ENCODE assay signal across 29 cellular contexts in the genomic region with DNA sequence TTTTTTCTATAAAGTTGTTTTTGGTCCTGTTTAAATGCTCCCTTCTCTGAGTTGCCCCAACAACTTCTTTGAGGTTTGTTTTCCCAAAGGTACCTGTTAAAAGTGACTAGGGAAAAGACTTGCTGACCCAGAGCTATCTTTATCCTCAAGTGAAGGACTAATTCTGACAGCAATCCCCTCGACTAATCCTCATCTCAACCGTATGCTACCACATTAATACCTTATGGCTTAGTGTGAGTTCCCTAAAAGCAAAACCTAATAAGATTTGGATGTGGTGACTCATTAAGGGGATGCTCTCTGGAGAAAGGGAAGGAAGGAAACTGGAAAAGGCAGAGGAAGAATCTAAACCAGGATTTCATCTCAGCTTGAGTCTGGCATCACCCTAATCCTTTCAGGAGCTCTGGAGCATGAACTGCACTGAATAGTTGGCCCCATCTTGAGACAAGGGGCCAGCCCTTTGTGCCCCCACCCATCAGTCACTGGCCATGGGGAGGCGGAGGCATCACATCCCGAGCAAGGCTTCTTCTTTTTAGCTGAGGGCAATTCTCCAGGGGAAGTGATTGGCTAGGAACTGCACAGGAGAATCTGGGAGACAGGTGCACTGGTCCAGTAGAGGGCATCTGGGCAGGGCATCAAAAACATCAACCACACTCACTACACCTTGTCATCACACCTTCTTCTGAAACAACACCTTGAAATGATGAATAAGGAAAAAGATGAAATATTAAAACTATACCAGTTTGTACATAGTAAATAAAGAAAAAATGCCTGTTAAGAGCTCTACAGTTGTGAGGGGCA.
DNase-seq lines count a peak whose midpoint lies in the region; ATAC-seq and TF ChIP-seq lines count a peak whose summit lies in the region.
"Had no signal": no experiment of that assay in that cellular context is flagged by ENCODE, and none has a peak within 500 bp of the region (broad histone marks: within the 10 kb centered on the region; RNA-seq: fewer than 3 reads in every experiment).

No MANE protein-coding gene starts in this region.

- no peak overlapping the region for H3K4me3 ChIP-seq in epithelial cell of esophagus (ENCODE audit: low read length)
- H3K4me3 ChIP-seq in retinal pigment epithelial cell (ENCODE audit: low read length): no peak overlapping the region
- H3K4me3 ChIP-seq: BLaER1, heart left ventricle, left ventricle myocardium inferior, testis had no signal

- ATAC-seq in SK-N-SH treated with all-trans-retinoic acid at 6 μM for 48 hours: no peak
- ATAC-seq: activated CD4-positive, alpha-beta T cell treated with anti-CD3 and anti-CD28 coated beads for 36 hours; activated CD8-positive, alpha-beta T cell treated with anti-CD3 and anti-CD28 coated beads for 36 hours; heart left ventricle; PC-3; right cardiac atrium; stimulated activated naive CD8-positive, alpha-beta T cell treated with anti-CD3 and anti-CD28 coated beads, Interleukin-15, Interleukin-2, amounts not matched to agents 100 U/mL and 50 U/mL, for 24 hours had no signal

- peak; percentile 12 for DNase-seq in EL
- peak; percentile 97 for DNase-seq in NCI-H82 (lab: John Stamatoyannopoulos, UW)
- DNase-seq in epithelial cell of esophagus (ENCODE audit: low read depth): peak; percentile 16
- DNase-seq in retinal pigment epithelial cell (ENCODE audit: low read depth): peak; percentile 69
- DNase-seq in activated naive CD4-positive, alpha-beta T cell treated with anti-CD3 and anti-CD28 coated beads, Interleukin-2, amount 10 ng/mL, durations not matched to agents 7 days and 5 days: no peak
- no peak for DNase-seq in NCI-H510A (lab: John Stamatoyannopoulos, UW)
- DNase-seq: activated CD4-positive, alpha-beta T cell treated with anti-CD3 and anti-CD28 coated beads for 36 hours; activated CD8-positive, alpha-beta T cell treated with anti-CD3 and anti-CD28 coated beads for 36 hours; activated naive CD4-positive, alpha-beta T cell treated with anti-CD3 and anti-CD28 coated beads, Interleukin-2, amount 50 U/mL, for 16 hours; amniotic stem cell; GF-D8; heart left ventricle; islet precursor cell; left ventricle myocardium inferior; mesendoderm; NCI-H1092; NCI-H187 treated with DMSO at 0.1 percent for 48 hours; NCI-H2171; NCI-H510A treated with DMSO at 0.1 percent for 48 hours; NK-92 treated with Interleukin-12 subunit alpha and Interleukin-12 subunit beta, amount 100 ng/mL, for 24 hours; PC-3; right cardiac atrium; SHP77; stimulated activated CD4-positive, alpha-beta T cell treated with anti-CD3 and anti-CD28 coated beads, Interleukin-2, amount 100 ng/mL, for 24 hours; stimulated activated naive CD8-positive, alpha-beta T cell treated with anti-CD3 and anti-CD28 coated beads, Interleukin-15, Interleukin-2, amounts not matched to agents 100 U/mL and 50 U/mL, for 24 hours; testis had no signal

- no peaks in the 10 kb centered on the region for H3K4me1 Mint-ChIP-seq in activated naive CD4-positive, alpha-beta T cell treated with anti-CD3 and anti-CD28 coated beads, Interleukin-2, amount 10 ng/mL, durations not matched to agents 7 days and 5 days

- H3K36me3 Mint-ChIP-seq in activated naive CD4-positive, alpha-beta T cell treated with anti-CD3 and anti-CD28 coated beads, Interleukin-2, amount 10 ng/mL, durations not matched to agents 7 days and 5 days: no peaks in the 10 kb centered on the region

- peaks cover 43% of the 10 kb centered on the region for H3K27me3 Mint-ChIP-seq in activated naive CD4-positive, alpha-beta T cell treated with anti-CD3 and anti-CD28 coated beads, Interleukin-2, amount 10 ng/mL, durations not matched to agents 7 days and 5 days

- CTCF ChIA-PET in activated naive CD4-positive, alpha-beta T cell treated with anti-CD3 and anti-CD28 coated beads, Interleukin-2, amount 10 ng/mL, durations not matched to agents 7 days and 5 days (lab: Charles Lee): interaction anchor here (1.9 kb wide), 1 partner anchor 23 kb away, joined by 8 read pairs; no protein-coding TSS in a partner anchor

- no peak overlapping the region for H3K27ac Mint-ChIP-seq in activated naive CD4-positive, alpha-beta T cell treated with anti-CD3 and anti-CD28 coated beads, Interleukin-2, amount 10 ng/mL, durations not matched to agents 7 days and 5 days
- H3K27ac Mint-ChIP-seq: activated CD4-positive, alpha-beta T cell treated with anti-CD3 and anti-CD28 coated beads for 36 hours; activated CD8-positive, alpha-beta T cell treated with anti-CD3 and anti-CD28 coated beads for 36 hours; T-helper 2 cell treated with Interferon-gamma antibody and Interleukin-4, amounts not matched to agents 5 μg/mL and 100 μg/mL, for 36 hours had no signal

- no peak overlapping the region for H3K4me3 Mint-ChIP-seq in activated naive CD4-positive, alpha-beta T cell treated with anti-CD3 and anti-CD28 coated beads, Interleukin-2, amount 10 ng/mL, durations not matched to agents 7 days and 5 days
- H3K4me3 Mint-ChIP-seq: activated CD4-positive, alpha-beta T cell treated with anti-CD3 and anti-CD28 coated beads for 36 hours; activated CD8-positive, alpha-beta T cell treated with anti-CD3 and anti-CD28 coated beads for 36 hours; T-helper 2 cell treated with Interferon-gamma antibody and Interleukin-4, amounts not matched to agents 5 μg/mL and 100 μg/mL, for 36 hours had no signal

- peak; percentile 26 for TF ChIP-seq CTCF in epithelial cell of esophagus (IDR thresholded peaks at IDR 0.05; ENCODE audit: insufficient read depth, low read depth, low read length, missing control alignments)
- TF ChIP-seq CTCF in retinal pigment epithelial cell (conservative IDR thresholded peaks at IDR 0.05; ENCODE audit: low read depth, low read length): peak; percentile 5

- no peaks in the 10 kb centered on the region for H3K9me3 Mint-ChIP-seq in activated naive CD4-positive, alpha-beta T cell treated with anti-CD3 and anti-CD28 coated beads, Interleukin-2, amount 10 ng/mL, durations not matched to agents 7 days and 5 days
- H3K9me3 Mint-ChIP-seq: activated CD8-positive, alpha-beta T cell treated with anti-CD3 and anti-CD28 coated beads for 36 hours; T-helper 2 cell treated with Interferon-gamma antibody and Interleukin-4, amounts not matched to agents 5 μg/mL and 100 μg/mL, for 36 hours had no signal

TF ChIP-seq in SK-N-SH treated with all-trans-retinoic acid at 6 μM for 48 hours, 23 proteins besides CTCF, POLR2A, EP300 and RAD21:
- no peak for TF ChIP-seq ZNF70 (CRISPR knock-in tag; IDR thresholded peaks at IDR 0.05)

Comparison
In these comparisons a context has a peak if more than half of its experiments do, and no peak if none do; other contexts are left out.
1. DNase-seq: peak in EL (single experiment), NCI-H82 (single experiment), epithelial cell of esophagus (single experiment) and retinal pigment epithelial cell (single experiment); none in activated naive CD4-positive, alpha-beta T cell treated with anti-CD3 and anti-CD28 coated beads, Interleukin-2, amount 10 ng/mL, durations not matched to agents 7 days and 5 days (single experiment) and NCI-H510A (single experiment).